Comparison of ENCODE assay signal across 14 cellular contexts in genomic region chr13:89380101-89380500, GRCh38.
DNase-seq lines count a peak whose midpoint lies in the region; ATAC-seq, FAIRE-seq and TF ChIP-seq lines count a peak whose summit lies in the region.
"Had no signal": no experiment of that assay in that cellular context is flagged by ENCODE, and none has a peak within 500 bp of the region (broad histone marks: within the 10 kb centered on the region; RNA-seq: fewer than 3 reads in every experiment).

No MANE protein-coding gene starts in this region.

- DNase-seq in GM12865 (ENCODE audit: low read depth) (peak; percentile 4), RCC 7860 (ENCODE audit: low spot score) (peak; percentile 73), HepG2 (ENCODE audit: low spot score) (peak; percentile 1), hepatic stellate cell (ENCODE audit: low spot score) (no peak)
- no peak for DNase-seq in activated CD4-positive, alpha-beta T cell treated with anti-CD3 and anti-CD28 coated beads for 36 hours
- DNase-seq: activated naive CD4-positive, alpha-beta T cell treated with Interleukin-2 at 50 U/mL for 16 hours; CD4-positive, CD25-positive, alpha-beta regulatory T cell; stimulated activated naive CD8-positive, alpha-beta T cell treated with anti-CD3 and anti-CD28 coated beads, Interleukin-15, amount 100 ng/mL, for 72 hours had no signal

- ATAC-seq in HG03457 (IDR thresholded peaks at IDR 0.05; ENCODE audit: unreplicated experiment) (peak; percentile 42), HepG2 (no peak), GM18517 (IDR thresholded peaks at IDR 0.05; ENCODE audit: unreplicated experiment) (no peak), HG02840 (IDR thresholded peaks at IDR 0.05; ENCODE audit: low FRiP score, unreplicated experiment) (no peak)
- no peak for ATAC-seq in activated CD4-positive, alpha-beta T cell treated with anti-CD3 and anti-CD28 coated beads for 36 hours
- ATAC-seq: stimulated activated naive CD8-positive, alpha-beta T cell treated with anti-CD3 and anti-CD28 coated beads, Interleukin-15, amount 100 ng/mL, for 72 hours had no signal

- H3K9me3 Mint-ChIP-seq in activated CD4-positive, alpha-beta T cell treated with anti-CD3 and anti-CD28 coated beads for 36 hours (ENCODE audit: low read depth): no peaks in the 10 kb centered on the region

- no peak overlapping the region for H3K4me3 ChIP-seq in GM12865 (ENCODE audit: low read depth, low read length)
- no peak overlapping the region for H3K4me3 ChIP-seq in HepG2 (replicated peaks in 1 of 3; ENCODE audit: insufficient read depth in 1 of 3, low read depth in 2 of 3, low read length in 3 of 3)
- H3K4me3 ChIP-seq: right atrium auricular region had no signal

- no peak for TF ChIP-seq RAD21 in HepG2 (CRISPR knock-in tag; IDR thresholded peaks at IDR 0.05)

- CTCF ChIA-PET in HepG2 (lab: Yijun Ruan, JAX; ENCODE audit: low intra/inter-chr PET ratio, low total read pairs): no interaction called here
- CTCF ChIA-PET in activated CD4-positive, alpha-beta T cell treated with anti-CD3 and anti-CD28 coated beads for 36 hours (lab: Charles Lee): no interaction called here

- no peak overlapping the region for H3K27ac ChIP-seq in HepG2 (ENCODE audit: extremely low read length, insufficient read depth, low read length)
- H3K27ac ChIP-seq: right atrium auricular region had no signal

- TF ChIP-seq EP300 in HepG2 (IDR thresholded peaks at IDR 0.05; ENCODE audit: low read depth in 2 of 2, low read length in 2 of 2) (no peak), HepG2 (CRISPR knock-in tag; IDR thresholded peaks at IDR 0.05; ENCODE audit: borderline replicate concordance) (no peak)

- no peaks in the 10 kb centered on the region for H3K4me1 ChIP-seq in HepG2 (ENCODE audit: insufficient read depth, low read length)
- H3K4me1 ChIP-seq: right atrium auricular region had no signal

- TF ChIP-seq CTCF in GM12865 (IDR thresholded peaks at IDR 0.05; ENCODE audit: insufficient read depth, low read depth, low read length, missing control alignments): no peak
- no peak for TF ChIP-seq CTCF in HepG2 (CRISPR knock-in tag; IDR thresholded peaks at IDR 0.05)

- no peaks in the 10 kb centered on the region for H3K4me1 Mint-ChIP-seq in activated CD4-positive, alpha-beta T cell treated with anti-CD3 and anti-CD28 coated beads for 36 hours
- H3K4me1 Mint-ChIP-seq: CD4-positive, CD25-positive, alpha-beta regulatory T cell; central memory CD8-positive, alpha-beta T cell; stimulated activated naive CD8-positive, alpha-beta T cell treated with anti-CD3 and anti-CD28 coated beads, Interleukin-15, amount 100 ng/mL, for 72 hours had no signal

- no peak for TF ChIP-seq POLR2A in HepG2 (IDR thresholded peaks at IDR 0.05; ENCODE audit: insufficient read depth in 1 of 2, low read depth in 2 of 2, low read length in 2 of 2)

- no peaks in the 10 kb centered on the region for H3K36me3 Mint-ChIP-seq in activated CD4-positive, alpha-beta T cell treated with anti-CD3 and anti-CD28 coated beads for 36 hours (ENCODE audit: low read depth)
- H3K36me3 Mint-ChIP-seq: CD4-positive, CD25-positive, alpha-beta regulatory T cell had no signal

- no peaks in the 10 kb centered on the region for H3K27me3 ChIP-seq in HepG2 (ENCODE audit: control insufficient read depth in 1 of 2, insufficient read depth in 2 of 2, low read length in 2 of 2)
- H3K27me3 ChIP-seq: right atrium auricular region had no signal

- peak; percentile 90 for FAIRE-seq in RCC 7860 (lab: Jason Lieb, UNC)
- FAIRE-seq in HepG2 (lab: Jason Lieb, UNC): no peak
- FAIRE-seq: H1 had no signal

- H3K4me2 ChIP-seq in HepG2 (ENCODE audit: low read depth, low read length): no peak overlapping the region

- no peak overlapping the region for H3K9ac ChIP-seq in HepG2 (ENCODE audit: insufficient read depth, low read depth, low read length)

- no peak overlapping the region for H3K27ac Mint-ChIP-seq in activated CD4-positive, alpha-beta T cell treated with anti-CD3 and anti-CD28 coated beads for 36 hours
- H3K27ac Mint-ChIP-seq: CD4-positive, CD25-positive, alpha-beta regulatory T cell; stimulated activated naive CD8-positive, alpha-beta T cell treated with anti-CD3 and anti-CD28 coated beads, Interleukin-15, amount 100 ng/mL, for 72 hours had no signal

- BruUV-seq in HepG2 (replicated peaks; lab: Mats Ljungman, UMichigan): no TSS peak

- intact Hi-C loops in HepG2 (cut with micrococcal nuclease; ENCODE audit: unreplicated experiment): no loop called here
- intact Hi-C loops in activated CD4-positive, alpha-beta T cell treated with anti-CD3 and anti-CD28 coated beads for 36 hours (cut with DNase I, micrococcal nuclease): no loop called here

- 62% methylated on average over 3 of the region's 3 CpGs for WGBS in HepG2 (ENCODE audit: low lambda C conversion rate)

- in situ Hi-C loops in HepG2 (cut with HindIII; ENCODE audit: extremely low pct_ligation_motif_present, low pct_unique_long_range_greater_than_20kb): no loop called here

- POLR2A ChIA-PET in HepG2 (lab: Yijun Ruan, JAX): no interaction called here
- POLR2A ChIA-PET in activated CD4-positive, alpha-beta T cell treated with anti-CD3 and anti-CD28 coated beads for 36 hours (lab: Charles Lee): no interaction called here

- no peaks in the 10 kb centered on the region for H3K36me3 ChIP-seq in HepG2 (replicated peaks in 1 of 2; ENCODE audit: control insufficient read depth in 1 of 2, insufficient read depth in 2 of 2, low read length in 2 of 2)
- H3K36me3 ChIP-seq: right atrium auricular region had no signal

- H4K20me1 ChIP-seq in HepG2 (ENCODE audit: insufficient read depth, low read length): no peaks in the 10 kb centered on the region

- H3K79me2 ChIP-seq in HepG2 (ENCODE audit: insufficient read depth, low read length): no peaks in the 10 kb centered on the region

- no peaks in the 10 kb centered on the region for H3K27me3 Mint-ChIP-seq in activated CD4-positive, alpha-beta T cell treated with anti-CD3 and anti-CD28 coated beads for 36 hours
- H3K27me3 Mint-ChIP-seq: CD4-positive, CD25-positive, alpha-beta regulatory T cell; central memory CD8-positive, alpha-beta T cell; stimulated activated naive CD8-positive, alpha-beta T cell treated with anti-CD3 and anti-CD28 coated beads, Interleukin-15, amount 100 ng/mL, for 72 hours had no signal

- H2AFZ ChIP-seq in HepG2 (ENCODE audit: low read length): no peak overlapping the region

- H3K4me3 Mint-ChIP-seq in activated CD4-positive, alpha-beta T cell treated with anti-CD3 and anti-CD28 coated beads for 36 hours: no peak overlapping the region
- H3K4me3 Mint-ChIP-seq: CD4-positive, CD25-positive, alpha-beta regulatory T cell; central memory CD8-positive, alpha-beta T cell; stimulated activated naive CD8-positive, alpha-beta T cell treated with anti-CD3 and anti-CD28 coated beads, Interleukin-15, amount 100 ng/mL, for 72 hours had no signal

- no peaks in the 10 kb centered on the region for H3K9me3 ChIP-seq in HepG2 (ENCODE audit: low read length)
- H3K9me3 ChIP-seq: right atrium auricular region had no signal

TF ChIP-seq in HepG2, 621 proteins besides CTCF, POLR2A, EP300 and RAD21:
- no peak for TF ChIP-seq ZSCAN29 (CRISPR knock-in tag; conservative IDR thresholded peaks at IDR 0.05)
- no peak for TF ChIP-seq ZNF660 (CRISPR knock-in tag; IDR thresholded peaks at IDR 0.05; ENCODE audit: borderline replicate concordance, low read depth)
- TF ChIP-seq NCOA2 (CRISPR knock-in tag; IDR thresholded peaks at IDR 0.05): no peak
- no peak for TF ChIP-seq TAF1 (CRISPR knock-in tag; IDR thresholded peaks at IDR 0.05)
- no peak for TF ChIP-seq ZNF253 (CRISPR knock-in tag; IDR thresholded peaks at IDR 0.05; ENCODE audit: borderline replicate concordance)
- no peak for TF ChIP-seq USF2 (IDR thresholded peaks at IDR 0.05; ENCODE audit: low read depth, low read length)
- no peak for TF ChIP-seq USF2 (CRISPR knock-in tag; IDR thresholded peaks at IDR 0.05; ENCODE audit: borderline replicate concordance)
- TF ChIP-seq ZMYM4 (CRISPR knock-in tag; IDR thresholded peaks at IDR 0.05): no peak
- TF ChIP-seq SRF (IDR thresholded peaks at IDR 0.05; ENCODE audit: low read depth, low read length): no peak
- TF ChIP-seq SRSF4 (IDR thresholded peaks at IDR 0.05; ENCODE audit: low read depth, low read length, poor library complexity, severe bottlenecking): no peak
- TF ChIP-seq ZNF510 (CRISPR knock-in tag; IDR thresholded peaks at IDR 0.05; ENCODE audit: low read depth): no peak

Comparison
In these comparisons a context has a peak if more than half of its experiments do, and no peak if none do; other contexts are left out.
1. DNase-seq: peak in GM12865 (single experiment), RCC 7860 (single experiment) and HepG2 (single experiment); none in activated CD4-positive, alpha-beta T cell treated with anti-CD3 and anti-CD28 coated beads for 36 hours (single experiment) and hepatic stellate cell (single experiment).